In genomic region chr1:54324031-54324654, GRCh38 we compare ENCODE assay signal across 10 cellular contexts.
DNase-seq lines count a peak whose midpoint lies in the region; ATAC-seq and TF ChIP-seq lines count a peak whose summit lies in the region.
"Had no signal": no experiment of that assay in that cellular context is flagged by ENCODE, and none has a peak within 500 bp of the region (broad histone marks: within the 10 kb centered on the region; RNA-seq: fewer than 3 reads in every experiment).

No MANE protein-coding gene starts in this region.

- H3K27me3 Mint-ChIP-seq in GM23338 (ENCODE audit: insufficient read depth, low read depth, poor library complexity), result peaks cover 11% of the 10 kb centered on the region
- H3K27me3 Mint-ChIP-seq: CD4-positive, CD25-positive, alpha-beta regulatory T cell had no signal

- H3K27me3 ChIP-seq in GM23338 (ENCODE audit: insufficient read depth) (no peaks in the 10 kb centered on the region), smooth muscle cell (ENCODE audit: low read depth) (no peaks in the 10 kb centered on the region), MM.1S (replicated peaks; ENCODE audit: insufficient read depth, low read length) (no peaks in the 10 kb centered on the region)

- H4K20me1 ChIP-seq in GM23338 (replicated peaks; ENCODE audit: insufficient read depth) (peaks cover 49% of the 10 kb centered on the region), smooth muscle cell (ENCODE audit: low read depth) (peaks cover 99% of the 10 kb centered on the region), MM.1S (ENCODE audit: insufficient read depth, low read length) (0 out of 2 replicates have a peak, but pooled peaks cover 3% of the 10 kb centered on the region)

- peak; percentile 11 for ATAC-seq in GM23338

- peaks cover 100% of the 10 kb centered on the region for H3K79me2 ChIP-seq in GM23338 (replicated peaks; ENCODE audit: insufficient read depth)
- peaks cover 55% of the 10 kb centered on the region for H3K79me2 ChIP-seq in smooth muscle cell (ENCODE audit: low read depth)
- peaks cover 45% of the 10 kb centered on the region for H3K79me2 ChIP-seq in MM.1S (ENCODE audit: low read length)

- no peaks in the 10 kb centered on the region for H3K9me3 ChIP-seq in smooth muscle cell (replicated peaks; ENCODE audit: low read depth)
- no peaks in the 10 kb centered on the region for H3K9me3 ChIP-seq in MM.1S (replicated peaks; ENCODE audit: insufficient read depth, low read length)

- H3K9me3 Mint-ChIP-seq in GM23338, result no peaks in the 10 kb centered on the region
- H3K9me3 Mint-ChIP-seq: CD4-positive, CD25-positive, alpha-beta regulatory T cell had no signal

- H3K36me3 Mint-ChIP-seq in GM23338 (ENCODE audit: low read depth), result no peaks in the 10 kb centered on the region

- no peaks in the 10 kb centered on the region for H3K9me2 ChIP-seq in GM23338 (ENCODE audit: insufficient read depth)
- no peaks in the 10 kb centered on the region for H3K9me2 ChIP-seq in MM.1S (replicated peaks; ENCODE audit: insufficient read depth, low read length)

- H3K4me2 ChIP-seq in GM23338 (peak overlapping the region; percentile 67), smooth muscle cell (peak overlapping the region; percentile 67), MM.1S (ENCODE audit: low read depth, low read length) (no peak overlapping the region)

- H3K4me3 ChIP-seq in GM23338, result no peak overlapping the region
- peak overlapping the region; percentile 23 for H3K4me3 ChIP-seq in coronary artery
- H3K4me3 ChIP-seq in smooth muscle cell, result no peak overlapping the region
- no peak overlapping the region for H3K4me3 ChIP-seq in MM.1S (ENCODE audit: low read length)

- H3K27ac Mint-ChIP-seq in GM23338, result peak overlapping the region; percentile 56; the same call in 1 of the 2 replicates

- WGBS in smooth muscle cell (ENCODE audit: low lambda C conversion rate), result 29% methylated on average over 14 of the region's 14 CpGs

- TF ChIP-seq CTCF in GM23338 (conservative IDR thresholded peaks at IDR 0.05; ENCODE audit: low read depth in 2 of 2) (no peak), coronary artery (IDR thresholded peaks at IDR 0.05) (no peak), smooth muscle cell (IDR thresholded peaks at IDR 0.05; ENCODE audit: borderline replicate concordance, insufficient read depth, poor library complexity, severe bottlenecking) (no peak), MM.1S (IDR thresholded peaks at IDR 0.05; ENCODE audit: low read length) (no peak)

- H3K4me1 ChIP-seq in GM23338 (ENCODE audit: insufficient read depth) (peaks cover 81% of the 10 kb centered on the region), smooth muscle cell (ENCODE audit: low read depth) (peaks cover 57% of the 10 kb centered on the region), MM.1S (ENCODE audit: low read length) (no peaks in the 10 kb centered on the region)

- peak overlapping the region; percentile 76; the same call in 1 of the 2 replicates for H3K27ac ChIP-seq in GM23338 (ENCODE audit: low read depth)
- peak overlapping the region; percentile 40 to 70 for H3K27ac ChIP-seq in coronary artery
- H3K27ac ChIP-seq in smooth muscle cell (ENCODE audit: low read depth), result peak overlapping the region; percentile 36
- H3K27ac ChIP-seq in MM.1S (ENCODE audit: low read length), result no peak overlapping the region

- peaks cover 96% of the 10 kb centered on the region for H3K4me1 Mint-ChIP-seq in GM23338

- no peak overlapping the region for H3K9ac ChIP-seq in smooth muscle cell (ENCODE audit: low read depth)
- H3K9ac ChIP-seq in MM.1S (ENCODE audit: low read length), result no peak overlapping the region

- H2AFZ ChIP-seq in GM23338, result no peak overlapping the region
- no peak overlapping the region for H2AFZ ChIP-seq in smooth muscle cell (ENCODE audit: low read depth)
- no peak overlapping the region for H2AFZ ChIP-seq in MM.1S (ENCODE audit: low read length)

- DNase-seq in GM23338 (ENCODE audit: low spot score), result peak; percentile 42
- no peak for DNase-seq in coronary artery (ENCODE audit: low spot score)
- DNase-seq in inferior parietal cortex (ENCODE audit: extremely low spot score), result peak; percentile 30
- no peak for DNase-seq in smooth muscle cell (lab: John Stamatoyannopoulos, UW; ENCODE audit: unreplicated experiment)
- no peak for DNase-seq in MM.1S
- DNase-seq in RPMI8226, result no peak
- DNase-seq in HuH-7 (ENCODE audit: low spot score), result no peak
- DNase-seq in NCI-H2107 (lab: John Stamatoyannopoulos, UW), result no peak
- DNase-seq: activated naive CD4-positive, alpha-beta T cell treated with anti-CD3 and anti-CD28 coated beads, Interleukin-2, amount 50 U/mL, for 16 hours; CD4-positive, CD25-positive, alpha-beta regulatory T cell had no signal

- H3F3A ChIP-seq in GM23338 (replicated peaks; ENCODE audit: low read depth) (peaks cover 13% of the 10 kb centered on the region; the same call in 1 of the 2 replicates), smooth muscle cell (ENCODE audit: low read depth) (peaks cover 15% of the 10 kb centered on the region), MM.1S (ENCODE audit: insufficient read depth, low read length) (no peaks in the 10 kb centered on the region)

- H3K4me3 Mint-ChIP-seq in GM23338, result peak overlapping the region; percentile 17; the same call in 2 of the 3 replicates
- H3K4me3 Mint-ChIP-seq: CD4-positive, CD25-positive, alpha-beta regulatory T cell had no signal

- H3K36me3 ChIP-seq in GM23338 (ENCODE audit: insufficient read depth), result no peaks in the 10 kb centered on the region; the same call in none of the 2 replicates
- no peaks in the 10 kb centered on the region for H3K36me3 ChIP-seq in smooth muscle cell (ENCODE audit: low read depth)
- H3K36me3 ChIP-seq in MM.1S (replicated peaks; ENCODE audit: insufficient read depth, low read length), result no peaks in the 10 kb centered on the region

TF ChIP-seq in GM23338, 12 proteins besides CTCF, POLR2A, EP300 and RAD21 (continues in another document):
- no peak for TF ChIP-seq STAT1 (IDR thresholded peaks at IDR 0.05; ENCODE audit: unreplicated experiment)
- TF ChIP-seq ETS1 (IDR thresholded peaks at IDR 0.05), result no peak
- no peak for TF ChIP-seq ZNF331 (CRISPR knock-in tag; IDR thresholded peaks at IDR 0.05; ENCODE audit: low read depth)
- no peak for TF ChIP-seq POLR2AphosphoS5 (IDR thresholded peaks at IDR 0.05; ENCODE audit: low read depth)
- no peak for TF ChIP-seq NANOG (IDR thresholded peaks at IDR 0.05; ENCODE audit: borderline replicate concordance)
- no peak for TF ChIP-seq ZNF114 (CRISPR knock-in tag; IDR thresholded peaks at IDR 0.05)
- no peak for TF ChIP-seq CREB1 (CRISPR knock-in tag; IDR thresholded peaks at IDR 0.05; ENCODE audit: low read depth)
- no peak for TF ChIP-seq EZH2 (IDR thresholded peaks at IDR 0.05; ENCODE audit: low read depth, unreplicated experiment)
- TF ChIP-seq EZH2phosphoT487 (IDR thresholded peaks at IDR 0.05; ENCODE audit: unreplicated experiment), result no peak
- no peak for TF ChIP-seq REST (IDR thresholded peaks at IDR 0.05; ENCODE audit: unreplicated experiment)
- TF ChIP-seq JUNB (IDR thresholded peaks at IDR 0.05; ENCODE audit: unreplicated experiment), result no peak

Comparison
In these comparisons a context has a peak if more than half of its experiments do, and no peak if none do; other contexts are left out.
1. DNase-seq: peak in GM23338 (single experiment) and inferior parietal cortex (single experiment); none in coronary artery (single experiment), smooth muscle cell (single experiment), MM.1S (single experiment), RPMI8226 (single experiment), HuH-7 (single experiment) and NCI-H2107 (single experiment).